In the genomic region with DNA sequence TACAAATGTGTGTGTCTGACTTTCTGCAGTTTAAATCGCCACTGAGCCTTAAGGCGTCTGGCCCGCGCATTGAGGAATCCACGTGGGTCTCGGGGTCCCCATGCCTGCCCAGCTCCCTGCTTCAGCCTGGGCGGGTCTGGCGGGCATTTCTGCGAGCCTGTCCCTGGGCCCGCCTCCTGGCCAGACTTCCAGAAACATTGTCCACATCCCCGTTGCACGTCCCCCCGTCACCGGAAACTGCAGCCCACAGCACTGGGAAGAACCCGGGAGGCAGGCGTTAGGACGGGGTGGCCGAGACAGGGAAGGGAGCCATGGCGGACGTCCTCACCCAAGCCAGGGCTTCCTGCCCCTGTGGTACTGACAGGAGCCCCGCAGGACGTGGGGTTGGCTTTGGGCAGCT, we compare ENCODE assay signal across 21 cellular contexts.
"Had no signal": no experiment of that assay in that cellular context is flagged by ENCODE, and none has a peak within 500 bp of the region (broad histone marks: within the 10 kb centered on the region; RNA-seq: fewer than 3 reads in every experiment).

No MANE protein-coding gene starts in this region.

- H3K4me3 Mint-ChIP-seq: activated B cell treated with CpG ODN at 0.5 μM for 24 hours; activated naive CD8-positive, alpha-beta T cell treated with anti-CD3 and anti-CD28 coated beads for 36 hours; activated T-helper 17 cell treated with anti-CD3 and anti-CD28 coated beads, Interleukin-2, amount 50 U/mL, for 72 hours; neural progenitor cell; stimulated activated naive B cell treated with anti-CD40 and anti-IgM and Interleukin-4, amounts not matched to agents 10 μg/mL and 1 μg/mL and 100 μg/mL, for 72 hours; T-cell had no signal

- H3K9ac ChIP-seq: neural progenitor cell had no signal

- H3K27me3 ChIP-seq: foreskin keratinocyte, neural progenitor cell, ovary, right lobe of liver had no signal

- H3K4me2 ChIP-seq: neural progenitor cell had no signal

- DNase-seq: activated B cell treated with CpG ODN at 0.5 μM for 24 hours; activated CD4-positive, alpha-beta T cell treated with anti-CD3 and anti-CD28 coated beads, Interleukin-2, amount 50 U/mL, for 1 hour; activated naive CD4-positive, alpha-beta T cell; activated naive CD8-positive, alpha-beta T cell treated with anti-CD3 and anti-CD28 coated beads for 36 hours; amniotic stem cell; foreskin keratinocyte; glutamatergic neuron; hippocampal formation; left colon; mammary epithelial cell; right lobe of liver; stimulated activated CD4-positive, alpha-beta T cell treated with anti-CD3 and anti-CD28 coated beads, Interleukin-4, amount 100 ng/mL, for 4 hours; stimulated activated naive B cell treated with anti-CD40 and anti-IgM and Interleukin-4, amounts not matched to agents 10 μg/mL and 1 μg/mL and 100 μg/mL, for 72 hours; upper lobe of right lung had no signal

- H2AFZ ChIP-seq: neural progenitor cell had no signal

- H3K36me3 ChIP-seq: neural progenitor cell, ovary, right lobe of liver, upper lobe of right lung had no signal

- H3K36me3 Mint-ChIP-seq: activated naive CD8-positive, alpha-beta T cell treated with anti-CD3 and anti-CD28 coated beads for 36 hours; neural progenitor cell; stimulated activated naive B cell treated with anti-CD40 and anti-IgM and Interleukin-4, amounts not matched to agents 10 μg/mL and 1 μg/mL and 100 μg/mL, for 72 hours; T-cell had no signal

- H3K27me3 Mint-ChIP-seq: activated B cell treated with CpG ODN at 0.5 μM for 24 hours; activated naive CD8-positive, alpha-beta T cell treated with anti-CD3 and anti-CD28 coated beads for 36 hours had no signal

- ATAC-seq: activated T-helper 17 cell treated with anti-CD3 and anti-CD28 coated beads, Interleukin-2, amount 50 U/mL, for 72 hours; foreskin keratinocyte; left colon; right lobe of liver; SK-N-SH treated with all-trans-retinoic acid at 6 μM for 48 hours; stimulated activated naive B cell treated with anti-CD40 and anti-IgM and Interleukin-4, amounts not matched to agents 10 μg/mL and 1 μg/mL and 100 μg/mL, for 72 hours; upper lobe of right lung had no signal

- H3K27ac Mint-ChIP-seq: activated B cell treated with CpG ODN at 0.5 μM for 24 hours; activated naive CD8-positive, alpha-beta T cell treated with anti-CD3 and anti-CD28 coated beads for 36 hours; activated T-helper 17 cell treated with anti-CD3 and anti-CD28 coated beads, Interleukin-2, amount 50 U/mL, for 72 hours; neural progenitor cell; stimulated activated naive B cell treated with anti-CD40 and anti-IgM and Interleukin-4, amounts not matched to agents 10 μg/mL and 1 μg/mL and 100 μg/mL, for 72 hours; T-cell had no signal

- H3K27ac ChIP-seq: epithelial cell of prostate, foreskin keratinocyte, neural progenitor cell, ovary, right lobe of liver, upper lobe of right lung had no signal

- H3K9me3 ChIP-seq: ovary, right lobe of liver, upper lobe of right lung had no signal

- H3K9me3 Mint-ChIP-seq: activated B cell treated with CpG ODN at 0.5 μM for 24 hours; activated naive CD8-positive, alpha-beta T cell treated with anti-CD3 and anti-CD28 coated beads for 36 hours; activated T-helper 17 cell treated with anti-CD3 and anti-CD28 coated beads, Interleukin-2, amount 50 U/mL, for 72 hours; neural progenitor cell; stimulated activated naive B cell treated with anti-CD40 and anti-IgM and Interleukin-4, amounts not matched to agents 10 μg/mL and 1 μg/mL and 100 μg/mL, for 72 hours; T-cell had no signal

- H3K4me1 Mint-ChIP-seq: activated naive CD8-positive, alpha-beta T cell treated with anti-CD3 and anti-CD28 coated beads for 36 hours; activated T-helper 17 cell treated with anti-CD3 and anti-CD28 coated beads, Interleukin-2, amount 50 U/mL, for 72 hours; stimulated activated naive B cell treated with anti-CD40 and anti-IgM and Interleukin-4, amounts not matched to agents 10 μg/mL and 1 μg/mL and 100 μg/mL, for 72 hours had no signal

- H3K4me1 ChIP-seq: neural progenitor cell, right lobe of liver, upper lobe of right lung had no signal

- H3K4me3 ChIP-seq: dorsolateral prefrontal cortex, neural progenitor cell, ovary, right lobe of liver, upper lobe of right lung had no signal
